In the genomic region with DNA sequence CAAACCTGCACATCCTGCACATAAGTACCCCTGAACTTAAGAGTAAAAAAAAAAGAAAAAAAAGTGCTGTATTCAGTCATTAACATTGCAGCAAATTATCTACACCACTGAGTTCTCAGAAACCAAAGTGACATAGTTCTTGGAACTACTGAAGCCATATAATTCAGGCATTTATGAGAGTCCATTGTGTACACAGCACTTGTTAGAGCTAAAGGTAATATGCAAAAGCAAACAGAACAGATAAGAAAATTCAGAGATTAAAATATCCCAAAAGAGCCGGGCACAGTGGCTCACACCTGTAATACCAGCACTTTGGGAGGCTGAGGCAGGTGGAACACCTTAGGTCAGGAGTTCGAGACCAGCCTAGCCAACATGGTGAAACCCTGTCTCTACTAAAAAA, we compare ENCODE assay signal across 28 cellular contexts. TPM values are rescaled to one million over a fixed set of nuclear protein-coding genes. Genes with fewer than 3 reads are reported as not detected.
"Had no signal": no experiment of that assay in that cellular context is flagged by ENCODE, and none has a peak within 500 bp of the region (broad histone marks: within the 10 kb centered on the region; RNA-seq: fewer than 3 reads in every experiment).

No MANE protein-coding gene starts in this region.

- H3K9me3 ChIP-seq: esophagus squamous epithelium, heart right ventricle, ovary, psoas muscle, sigmoid colon, spleen, testis, tibial artery, upper lobe of left lung had no signal

- H3K9me3 Mint-ChIP-seq: effector memory CD8-positive, alpha-beta T cell; mesothelial cell of epicardium; naive thymus-derived CD4-positive, alpha-beta T cell; nephron; stimulated activated memory B cell treated with anti-CD40 and anti-IgM and Interleukin-4, amounts not matched to agents 10 μg/mL and 1 μg/mL and 100 μg/mL, for 72 hours had no signal

- ATAC-seq: effector memory CD8-positive, alpha-beta T cell; heart right ventricle; left lobe of liver; naive thymus-derived CD4-positive, alpha-beta T cell; psoas muscle; right cardiac atrium; stimulated activated memory B cell treated with anti-CD40 and anti-IgM and Interleukin-4, amounts not matched to agents 10 μg/mL and 1 μg/mL and 100 μg/mL, for 72 hours; stimulated activated naive CD8-positive, alpha-beta T cell treated with anti-CD3 and anti-CD28 coated beads, Interleukin-15, Interleukin-2, amounts not matched to agents 100 U/mL and 50 U/mL, for 24 hours had no signal

- H3K36me3 Mint-ChIP-seq: mesothelial cell of epicardium; stimulated activated memory B cell treated with anti-CD40 and anti-IgM and Interleukin-4, amounts not matched to agents 10 μg/mL and 1 μg/mL and 100 μg/mL, for 72 hours had no signal

- H3K4me3 ChIP-seq: esophagus squamous epithelium, heart right ventricle, ovary, psoas muscle, sigmoid colon, spleen, testis, tibial artery, upper lobe of left lung had no signal

- H3K27ac ChIP-seq: esophagus squamous epithelium, heart right ventricle, ovary, psoas muscle, sigmoid colon, spleen, testis, tibial artery, upper lobe of left lung had no signal

- H3K4me1 Mint-ChIP-seq: nephron; stimulated activated memory B cell treated with anti-CD40 and anti-IgM and Interleukin-4, amounts not matched to agents 10 μg/mL and 1 μg/mL and 100 μg/mL, for 72 hours had no signal

- H3K27me3 Mint-ChIP-seq: effector memory CD8-positive, alpha-beta T cell; naive thymus-derived CD4-positive, alpha-beta T cell; stimulated activated memory B cell treated with anti-CD40 and anti-IgM and Interleukin-4, amounts not matched to agents 10 μg/mL and 1 μg/mL and 100 μg/mL, for 72 hours had no signal

- DNase-seq: cortex of kidney; effector memory CD8-positive, alpha-beta T cell; erythroblast; esophagus squamous epithelium; foreskin melanocyte; glutamatergic neuron; heart right ventricle; mesenchymal stem cell; naive thymus-derived CD4-positive, alpha-beta T cell; nucleus accumbens; ovary; posterior cingulate gyrus; psoas muscle; right cardiac atrium; sigmoid colon; spleen; stimulated activated CD4-positive, alpha-beta T cell treated with anti-CD3 and anti-CD28 coated beads, Interleukin-4, amount 100 ng/mL, for 4 hours; stimulated activated naive CD8-positive, alpha-beta T cell treated with anti-CD3 and anti-CD28 coated beads, Interleukin-15, Interleukin-2, amounts not matched to agents 100 U/mL and 50 U/mL, for 24 hours; substantia nigra; testis; tibial artery; upper lobe of left lung had no signal

- H3K4me3 Mint-ChIP-seq: effector memory CD8-positive, alpha-beta T cell; mesothelial cell of epicardium; naive thymus-derived CD4-positive, alpha-beta T cell; nephron; stimulated activated memory B cell treated with anti-CD40 and anti-IgM and Interleukin-4, amounts not matched to agents 10 μg/mL and 1 μg/mL and 100 μg/mL, for 72 hours had no signal

- H3K27me3 ChIP-seq: esophagus squamous epithelium, ovary, sigmoid colon, spleen, testis, tibial artery, upper lobe of left lung had no signal

- H3K27ac Mint-ChIP-seq: effector memory CD8-positive, alpha-beta T cell; mesothelial cell of epicardium; nephron; stimulated activated memory B cell treated with anti-CD40 and anti-IgM and Interleukin-4, amounts not matched to agents 10 μg/mL and 1 μg/mL and 100 μg/mL, for 72 hours had no signal

- H3K4me1 ChIP-seq: esophagus squamous epithelium, heart right ventricle, psoas muscle, sigmoid colon, spleen, testis, tibial artery, upper lobe of left lung had no signal

- H3K36me3 ChIP-seq: esophagus squamous epithelium, ovary, sigmoid colon, tibial artery had no signal

RNA-seq across cellular contexts. Expression of a gene that starts 38.0 kb away (rescaled TPM):
- total RNA-seq: dermis microvascular lymphatic vessel endothelial cell, lung microvascular endothelial cell had no signal
